20 cellular contexts compared by ENCODE assay signal in the genomic region with DNA sequence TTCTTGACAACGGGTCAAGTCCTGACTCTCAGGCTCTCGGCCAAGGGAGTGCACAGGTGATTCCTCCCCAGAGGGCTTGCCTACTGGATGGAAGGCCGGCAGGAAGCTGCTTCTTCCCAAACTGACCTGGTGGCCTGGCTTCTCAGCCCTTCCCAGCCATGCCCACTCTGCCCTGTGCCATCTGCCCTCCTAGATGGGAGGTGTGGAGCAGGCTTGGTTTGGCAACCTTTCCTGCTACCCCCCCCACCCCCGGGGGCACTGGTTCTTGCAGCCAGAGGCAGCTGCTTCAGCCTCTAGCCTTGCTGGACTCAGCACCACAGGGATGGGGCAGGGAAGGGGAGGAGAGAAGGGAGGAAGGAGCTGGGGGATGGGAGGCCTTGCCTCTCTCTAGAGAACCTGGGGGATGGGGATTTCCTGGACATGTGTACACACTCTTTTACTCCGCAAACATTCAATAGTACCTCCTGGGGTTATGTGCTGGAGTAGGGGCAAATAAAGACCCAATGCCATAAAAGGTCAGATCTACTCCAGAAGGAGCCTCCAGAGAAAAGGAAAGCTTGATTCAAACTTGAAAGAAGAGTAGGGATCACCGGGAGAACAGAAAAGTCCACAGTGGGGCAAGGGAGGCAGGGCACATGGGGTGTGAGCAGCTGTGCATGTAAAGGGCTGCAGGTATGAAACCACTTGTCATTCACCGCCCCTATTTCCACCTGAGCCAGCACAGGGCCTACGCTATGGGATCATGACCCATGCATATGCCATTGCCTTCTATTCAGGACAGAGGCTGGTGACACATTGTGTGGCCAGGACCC. TPM values are rescaled to one million over a fixed set of nuclear protein-coding genes. Genes with fewer than 3 reads are reported as not detected.
A peak's percentile ranks its signal among the peaks of the same experiment; 100 is the strongest.
DNase-seq lines count a peak whose midpoint lies in the region; ATAC-seq and TF ChIP-seq lines count a peak whose summit lies in the region.
"Had no signal": no experiment of that assay in that cellular context is flagged by ENCODE, and none has a peak within 500 bp of the region (broad histone marks: within the 10 kb centered on the region; RNA-seq: fewer than 3 reads in every experiment).

No MANE protein-coding gene starts in this region.

- no peaks in the 10 kb centered on the region for H3K79me2 ChIP-seq in osteoblast (ENCODE audit: insufficient read depth, low read length)

- DNase-seq in NCI-H1436 (lab: John Stamatoyannopoulos, UW) = peak; percentile 5
- DNase-seq in NCI-H1436 treated with DMSO at 0.1 percent for 48 hours (lab: John Stamatoyannopoulos, UW) = no peak
- DNase-seq in NCI-H146 treated with DMSO at 0.1 percent for 48 hours (lab: John Stamatoyannopoulos, UW; ENCODE audit: unreplicated experiment) = peak; percentile 81
- DNase-seq in brain pericyte (ENCODE audit: low read depth, low spot score) = peak; percentile 45
- peak; percentile 82 for DNase-seq in osteoblast (ENCODE audit: insufficient read length, low spot score, missing footprints)
- DNase-seq in kidney tubule cell (ENCODE audit: low spot score) = no peak
- DNase-seq: 8988T; activated CD4-positive, alpha-beta T cell treated with anti-CD3 and anti-CD28 coated beads for 1 hour; activated T-cell treated with anti-CD3 and anti-CD28 coated beads, Interleukin-2, amount 50 U/mL, for 24 hours; anterior cingulate cortex; cortex of kidney; DMS79; hippocampal formation; IMR-90; NCI-H1694; OCI-M1; spleen had no signal

- H2AFZ ChIP-seq in osteoblast (ENCODE audit: low read length) = no peak overlapping the region

- ATAC-seq in HG03280 (IDR thresholded peaks at IDR 0.05; ENCODE audit: unreplicated experiment) = no peak
- no peak for ATAC-seq in GM21367 (IDR thresholded peaks at IDR 0.05; ENCODE audit: unreplicated experiment)
- ATAC-seq: esophagus mucosa had no signal

- H3K4me2 ChIP-seq in osteoblast (ENCODE audit: insufficient read depth, low read length) = no peak overlapping the region

- no peaks in the 10 kb centered on the region for H3K9me3 ChIP-seq in osteoblast (ENCODE audit: low read depth, low read length)
- H3K9me3 ChIP-seq: spleen had no signal

- no peaks in the 10 kb centered on the region for H4K20me1 ChIP-seq in osteoblast (ENCODE audit: insufficient read depth, low read length)

- H3K36me3 ChIP-seq in osteoblast (ENCODE audit: insufficient read depth, low read length) = no peaks in the 10 kb centered on the region
- H3K36me3 ChIP-seq: spleen had no signal

- no peak overlapping the region for H3K27ac ChIP-seq in osteoblast (ENCODE audit: low read depth, low read length)

- TF ChIP-seq CTCF in osteoblast (IDR thresholded peaks at IDR 0.05; ENCODE audit: extremely low read depth, low read depth, low read length) = no peak

- H3K27me3 ChIP-seq in osteoblast (ENCODE audit: insufficient read depth, low read length) = peaks cover 14% of the 10 kb centered on the region
- H3K27me3 ChIP-seq: spleen had no signal

- H3K4me1 ChIP-seq in osteoblast (ENCODE audit: insufficient read depth, low read length) = peaks cover 11% of the 10 kb centered on the region

- no peak overlapping the region for H3K4me3 ChIP-seq in osteoblast (ENCODE audit: insufficient read depth, low read length)
- H3K4me3 ChIP-seq: spleen had no signal

RNA-seq across cellular contexts. Expression of gene DAPK2, which starts 4.2 kb away (rescaled TPM):
- 23.5 and 31.8 TPM in 2 replicates for total RNA-seq in osteoblast

RNA-seq across cellular contexts. Expression of gene CIAO2A, which starts 43.2 kb away (rescaled TPM):
- total RNA-seq in osteoblast = 45.2 and 51.0 TPM in 2 replicates

RNA-seq across cellular contexts. Expression of gene SNX1, which starts 45.3 kb away (rescaled TPM):
- total RNA-seq in osteoblast = 51.0 and 51.9 TPM in 2 replicates

Comparison
In these comparisons a context has a peak if more than half of its experiments do, and no peak if none do; other contexts are left out.
1. DNase-seq: peak in NCI-H1436 (single experiment), NCI-H146 treated with DMSO at 0.1 percent for 48 hours (single experiment), brain pericyte (single experiment) and osteoblast (single experiment); none in NCI-H1436 treated with DMSO at 0.1 percent for 48 hours (single experiment) and kidney tubule cell (single experiment).